17 cellular contexts compared by ENCODE assay signal in the genomic region with DNA sequence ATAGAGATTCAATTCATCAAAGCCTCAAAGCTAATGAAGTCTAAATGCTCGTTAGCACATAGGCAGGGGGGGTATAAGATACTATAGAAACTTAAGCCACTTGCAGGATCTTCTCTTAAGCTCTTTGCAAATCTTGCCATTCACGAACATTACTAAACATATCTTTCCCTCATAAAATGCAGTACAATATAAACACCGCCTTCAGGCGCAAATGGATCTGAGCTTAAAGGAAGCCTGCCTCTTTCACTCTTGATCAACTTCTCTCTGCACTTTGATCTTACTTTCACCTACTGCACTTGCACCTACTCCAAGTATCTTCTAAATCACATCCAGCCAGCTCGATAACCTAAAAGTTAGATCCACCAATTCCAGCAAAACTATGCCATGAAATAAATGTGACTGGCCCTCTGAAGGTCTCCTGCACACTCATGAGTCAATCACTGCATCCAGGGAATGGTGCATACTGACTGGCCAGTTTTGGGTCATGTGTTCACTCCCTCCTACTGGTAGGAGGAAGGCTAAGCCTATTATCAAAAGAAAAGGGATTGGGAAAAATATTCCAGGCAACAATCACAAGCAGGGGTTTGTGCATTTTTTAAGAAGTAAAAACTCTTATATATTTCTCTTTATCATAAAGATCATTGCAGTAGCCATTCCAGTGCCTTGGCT.
"Had no signal": no experiment of that assay in that cellular context is flagged by ENCODE, and none has a peak within 500 bp of the region (broad histone marks: within the 10 kb centered on the region; RNA-seq: fewer than 3 reads in every experiment).

No MANE protein-coding gene starts in this region.

- H3K4me3 Mint-ChIP-seq: activated CD4-positive, alpha-beta T cell treated with anti-CD3 and anti-CD28 coated beads, Interleukin-2, amount 10 ng/mL, durations not matched to agents 7 days and 5 days; activated naive CD8-positive, alpha-beta T cell treated with anti-CD3 and anti-CD28 coated beads for 36 hours; activated T-helper 1 cell treated with anti-CD3 and anti-CD28 coated beads, Interleukin-12 subunit alpha, Interleukin-12 subunit beta, Interleukin-2, Interleukin-4 antibody, amounts not matched to agents 30 ng/mL and 10 ng/mL and 1 ng/mL, durations not matched to agents 14 hours and 24 hours and 36 hours; natural killer cell treated with Interleukin-12 subunit alpha and Interleukin-12 subunit beta and Interleukin-15 and Interleukin-18, amount 100 ng/mL, for 72 hours; T-helper 2 cell treated with Interferon-gamma antibody and Interleukin-4, amounts not matched to agents 5 μg/mL and 100 μg/mL, for 36 hours had no signal

- DNase-seq: activated CD4-positive, alpha-beta T cell treated with anti-CD3 and anti-CD28 coated beads, Interleukin-2, amount 10 ng/mL, durations not matched to agents 7 days and 5 days; activated CD8-positive, alpha-beta memory T cell treated with anti-CD3 and anti-CD28 coated beads for 24 hours; activated naive CD8-positive, alpha-beta T cell treated with anti-CD3 and anti-CD28 coated beads for 36 hours; amygdala; body of pancreas; caudate nucleus; islet precursor cell; retina; stimulated activated CD4-positive, alpha-beta T cell treated with anti-CD3 and anti-CD28 coated beads, Interleukin-15, amount 100 ng/mL, for 24 hours; stimulated activated CD4-positive, alpha-beta T cell treated with anti-CD3 and anti-CD28 coated beads, Interleukin-4, amount 100 ng/mL, for 1 hour; stimulated activated naive CD8-positive, alpha-beta T cell treated with anti-CD3 and anti-CD28 coated beads, Interleukin-15, Interleukin-2, amounts not matched to agents 100 U/mL and 50 U/mL, for 24 hours; trophoblast cell had no signal

- ATAC-seq: body of pancreas; left lobe of liver; natural killer cell treated with Interleukin-12 subunit alpha and Interleukin-12 subunit beta and Interleukin-15 and Interleukin-18, amount 100 ng/mL, for 72 hours had no signal

- H3K4me2 ChIP-seq: hepatocyte had no signal

- H3K9me3 ChIP-seq: body of pancreas had no signal

- H3K27me3 Mint-ChIP-seq: activated CD4-positive, alpha-beta T cell treated with anti-CD3 and anti-CD28 coated beads, Interleukin-2, amount 10 ng/mL, durations not matched to agents 7 days and 5 days; activated naive CD8-positive, alpha-beta T cell treated with anti-CD3 and anti-CD28 coated beads for 36 hours; natural killer cell treated with Interleukin-12 subunit alpha and Interleukin-12 subunit beta and Interleukin-15 and Interleukin-18, amount 100 ng/mL, for 72 hours had no signal

- H3K4me1 ChIP-seq: body of pancreas had no signal

- H3K4me3 ChIP-seq: body of pancreas, hepatocyte had no signal

- H3K27me3 ChIP-seq: body of pancreas, hepatocyte had no signal

- H2AFZ ChIP-seq: hepatocyte had no signal

- H3K27ac ChIP-seq: body of pancreas, hepatocyte had no signal

- H3K27ac Mint-ChIP-seq: activated CD4-positive, alpha-beta T cell treated with anti-CD3 and anti-CD28 coated beads, Interleukin-2, amount 10 ng/mL, durations not matched to agents 7 days and 5 days; activated naive CD8-positive, alpha-beta T cell treated with anti-CD3 and anti-CD28 coated beads for 36 hours; activated T-helper 1 cell treated with anti-CD3 and anti-CD28 coated beads, Interleukin-12 subunit alpha, Interleukin-12 subunit beta, Interleukin-2, Interleukin-4 antibody, amounts not matched to agents 30 ng/mL and 10 ng/mL and 1 ng/mL, durations not matched to agents 14 hours and 24 hours and 36 hours; T-helper 2 cell treated with Interferon-gamma antibody and Interleukin-4, amounts not matched to agents 5 μg/mL and 100 μg/mL, for 36 hours had no signal
